Comparison of ENCODE assay signal across 8 cellular contexts in the genomic region with DNA sequence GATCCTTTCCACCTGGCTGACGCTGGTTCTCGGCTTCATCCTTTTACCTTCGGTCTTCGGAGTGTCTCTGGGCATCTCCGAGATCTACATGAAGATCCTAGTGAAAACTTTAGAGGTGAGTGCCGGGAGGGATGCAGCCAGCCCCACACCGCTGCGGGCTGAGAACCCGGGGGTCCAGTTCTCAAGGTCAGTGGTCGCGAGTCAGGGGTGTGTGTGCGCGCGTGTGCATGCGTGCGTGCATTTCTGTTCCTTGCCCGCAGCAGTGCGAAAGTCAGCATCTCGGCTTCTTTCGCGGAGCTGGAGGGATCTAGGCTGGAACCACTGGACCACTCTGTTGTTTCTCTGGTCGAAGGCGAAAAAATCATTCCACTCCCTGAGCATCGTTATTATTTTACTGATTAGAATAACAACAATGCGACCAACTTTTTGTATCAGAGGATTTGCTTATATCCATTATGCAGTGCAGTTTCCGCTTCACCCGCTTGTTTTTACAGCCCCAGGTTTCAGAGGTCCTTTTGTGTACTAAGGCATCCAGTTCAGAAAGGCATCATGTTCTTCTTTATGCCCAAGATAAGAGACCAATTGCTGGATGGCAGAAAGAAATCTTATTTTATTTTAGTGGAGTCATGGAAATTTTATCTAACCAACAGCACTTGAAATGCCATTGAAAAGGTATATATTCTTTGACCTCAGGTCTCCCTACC. TPM values are rescaled to one million over a fixed set of nuclear protein-coding genes. Genes with fewer than 3 reads are reported as not detected.
DNase-seq lines count a peak whose midpoint lies in the region; TF ChIP-seq lines count a peak whose summit lies in the region.

No MANE protein-coding gene starts in this region.

- no peaks in the 10 kb centered on the region for H3K9me3 Mint-ChIP-seq in osteocyte (ENCODE audit: unreplicated experiment)

- H3K4me1 ChIP-seq in Peyer's patch (peaks cover 0 to 14% (median 0%) of the 10 kb centered on the region in 4 donors), esophagus muscularis mucosa (peaks cover 8 to 21% (median 17%) of the 10 kb centered on the region in 4 donors)

- no peaks in the 10 kb centered on the region for H3K36me3 ChIP-seq in Peyer's patch
- no peaks in the 10 kb centered on the region for H3K36me3 ChIP-seq in esophagus muscularis mucosa

- H3K27ac Mint-ChIP-seq in osteocyte (ENCODE audit: unreplicated experiment): no peak overlapping the region

- no peak for TF ChIP-seq EP300 in esophagus muscularis mucosa (IDR thresholded peaks at IDR 0.05)

- intact Hi-C loops in esophagus muscularis mucosa (cut with DNase I): loop anchor here (5.0 kb wide), 2 partner anchors 44 to 80 kb away; no protein-coding TSS in a partner anchor

- TF ChIP-seq CTCF in Peyer's patch (IDR thresholded peaks at IDR 0.05): peak in 3 of 6 experiments; percentile 29 to 30 (median 30)
- no peak for TF ChIP-seq CTCF in esophagus muscularis mucosa (IDR thresholded peaks at IDR 0.05)
- no peak for TF ChIP-seq CTCF in osteocyte (IDR thresholded peaks at IDR 0.05)

- H3K27me3 ChIP-seq in Peyer's patch: no peaks in the 10 kb centered on the region
- no peaks in the 10 kb centered on the region for H3K27me3 ChIP-seq in esophagus muscularis mucosa

- H3K4me3 ChIP-seq in Peyer's patch (peak overlapping the region; percentile 56 to 81 (median 65)), esophagus muscularis mucosa (peak overlapping the region; percentile 66 to 81 (median 74))

- TF ChIP-seq POLR2A in Peyer's patch (IDR thresholded peaks at IDR 0.05): no peak
- TF ChIP-seq POLR2A in esophagus muscularis mucosa (IDR thresholded peaks at IDR 0.05; ENCODE audit: low read depth): no peak

- H3K27ac ChIP-seq in Peyer's patch (peak overlapping the region; percentile 64 to 89 (median 78)), esophagus muscularis mucosa (replicated peaks in 1 of 4) (peak overlapping the region; percentile 68 to 81 (median 76))

- DNase-seq in ELF-1 (ENCODE audit: low read depth, low spot score): peak; percentile 10
- peak in 1 of 3 donors; percentile 52 for DNase-seq in Peyer's patch
- no peak for DNase-seq in esophagus muscularis mucosa (ENCODE audit: extremely low spot score)
- no peak for DNase-seq in osteocyte (ENCODE audit: extremely low spot score, unreplicated experiment)
- DNase-seq in NCI-H128 (lab: John Stamatoyannopoulos, UW; ENCODE audit: unreplicated experiment): no peak
- DNase-seq in NCI-H748 (lab: John Stamatoyannopoulos, UW; ENCODE audit: unreplicated experiment): no peak
- no peak for DNase-seq in NCI-H510A treated with DMSO at 0.1 percent for 48 hours (lab: John Stamatoyannopoulos, UW)
- no peak for DNase-seq in NOMO-1 treated with DMSO at 0.1 percent for 48 hours (lab: John Stamatoyannopoulos, UW; ENCODE audit: unreplicated experiment)

- peaks cover 50% of the 10 kb centered on the region for H3K27me3 Mint-ChIP-seq in osteocyte (ENCODE audit: unreplicated experiment)

- H3K9me3 ChIP-seq in Peyer's patch (no peaks in the 10 kb centered on the region), esophagus muscularis mucosa (no peaks in the 10 kb centered on the region)

- 19% methylated on average over 18 of the region's 27 CpGs for WGBS in esophagus muscularis mucosa

- peak overlapping the region; percentile 81 for H3K4me3 Mint-ChIP-seq in osteocyte (ENCODE audit: unreplicated experiment)

- peaks cover 15% of the 10 kb centered on the region for H3K4me1 Mint-ChIP-seq in osteocyte (ENCODE audit: unreplicated experiment)

- no peaks in the 10 kb centered on the region for H3K36me3 Mint-ChIP-seq in osteocyte (ENCODE audit: unreplicated experiment)

RNA-seq across cellular contexts. Expression of a gene that starts 0.9 kb away (rescaled TPM):
- total RNA-seq in Peyer's patch (10 to 100 TPM in 3 of 4 donors, 1 to 10 TPM in 1; 7.4 to 86.0 (median 51.8) TPM), esophagus muscularis mucosa (1 to 10 TPM; 3.7 to 7.5 (median 5.4) TPM), osteocyte (not detected in 2 replicates)

RNA-seq across cellular contexts. Expression of a gene that starts 51.9 kb away (rescaled TPM):
- total RNA-seq in Peyer's patch (10 to 100 TPM in 1 of 4 donors, 1 to 10 TPM in 3; 3.7 to 10.7 (median 7.6) TPM), esophagus muscularis mucosa (10 to 100 TPM in 3 of 4 donors, 1 to 10 TPM in 1; 9.3 to 13.5 (median 10.8) TPM), osteocyte (18.4 and 19.7 TPM in 2 replicates)
